30 cellular contexts compared by ENCODE assay signal in the genomic region with DNA sequence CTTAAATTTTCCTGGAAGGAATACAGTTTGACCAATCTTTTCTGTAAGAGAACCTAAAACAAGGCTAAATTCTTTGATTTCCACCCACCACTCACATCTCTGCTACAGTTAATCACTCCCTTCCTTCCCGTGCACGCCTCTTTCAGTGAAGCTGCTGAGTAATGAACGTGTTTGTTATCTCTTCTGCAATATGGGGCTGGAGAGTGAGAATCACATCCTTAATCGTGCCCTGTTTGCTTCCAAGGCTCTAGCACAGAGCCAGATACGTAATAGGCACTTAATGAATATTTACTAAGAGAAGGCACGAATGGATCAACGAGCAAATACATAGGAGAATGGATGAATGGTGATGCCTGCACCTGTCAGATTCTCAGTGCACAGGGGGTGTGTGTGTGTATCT. TPM values are rescaled to one million over a fixed set of nuclear protein-coding genes. Genes with fewer than 3 reads are reported as not detected.
DNase-seq lines count a peak whose midpoint lies in the region; ATAC-seq and TF ChIP-seq lines count a peak whose summit lies in the region.
"Had no signal": no experiment of that assay in that cellular context is flagged by ENCODE, and none has a peak within 500 bp of the region (broad histone marks: within the 10 kb centered on the region; RNA-seq: fewer than 3 reads in every experiment).

No MANE protein-coding gene starts in this region.

- no peaks in the 10 kb centered on the region for H3K9me3 Mint-ChIP-seq in brain
- H3K9me3 Mint-ChIP-seq: activated CD4-positive, alpha-beta T cell treated with anti-CD3 and anti-CD28 coated beads, Interleukin-2, amount 10 ng/mL, durations not matched to agents 7 days and 5 days; activated naive CD4-positive, alpha-beta T cell treated with anti-CD3 and anti-CD28 coated beads, Interleukin-2, amount 50 U/mL, for 72 hours; CD14-positive monocyte; memory B cell; neural crest cell; T-helper 2 cell treated with Interferon-gamma antibody and Interleukin-4, amounts not matched to agents 5 μg/mL and 100 μg/mL, for 36 hours had no signal

- H3K36me3 Mint-ChIP-seq in brain, result no peaks in the 10 kb centered on the region
- H3K36me3 Mint-ChIP-seq: activated naive CD4-positive, alpha-beta T cell treated with anti-CD3 and anti-CD28 coated beads, Interleukin-2, amount 50 U/mL, for 72 hours; CD14-positive monocyte; memory B cell had no signal

- peak overlapping the region in 4 of 5 experiments; percentile 2 to 94 (median 39) for H3K27ac Mint-ChIP-seq in brain
- H3K27ac Mint-ChIP-seq: activated CD4-positive, alpha-beta T cell treated with anti-CD3 and anti-CD28 coated beads, Interleukin-2, amount 10 ng/mL, durations not matched to agents 7 days and 5 days; activated naive CD4-positive, alpha-beta T cell treated with anti-CD3 and anti-CD28 coated beads, Interleukin-2, amount 50 U/mL, for 72 hours; CD14-positive monocyte; memory B cell; T-helper 2 cell treated with Interferon-gamma antibody and Interleukin-4, amounts not matched to agents 5 μg/mL and 100 μg/mL, for 36 hours had no signal

- H3K4me3 ChIP-seq in testis (no peak overlapping the region), heart right ventricle (no peak overlapping the region)
- H3K4me3 ChIP-seq: colonic mucosa, right atrium auricular region, smooth muscle cell, thoracic aorta had no signal

- H3K4me1 Mint-ChIP-seq in brain, result peaks cover 25% of the 10 kb centered on the region
- H3K4me1 Mint-ChIP-seq: activated CD4-positive, alpha-beta T cell treated with anti-CD3 and anti-CD28 coated beads, Interleukin-2, amount 10 ng/mL, durations not matched to agents 7 days and 5 days; CD14-positive monocyte; memory B cell; neural crest cell had no signal

- H3K27me3 ChIP-seq in testis, result no peaks in the 10 kb centered on the region
- peaks cover 0 to 45% (median 25%) of the 10 kb centered on the region in 7 donors for H3K27me3 ChIP-seq in heart right ventricle
- H3K27me3 ChIP-seq: right atrium auricular region had no signal

- no peak for TF ChIP-seq POLR2A in testis (IDR thresholded peaks at IDR 0.05)

- H3K36me3 ChIP-seq in testis (ENCODE audit: low read depth, missing control alignments) (no peaks in the 10 kb centered on the region), heart right ventricle (no peaks in the 10 kb centered on the region)
- H3K36me3 ChIP-seq: colonic mucosa, right atrium auricular region, thoracic aorta had no signal

- ATAC-seq in HG03457 (IDR thresholded peaks at IDR 0.05; ENCODE audit: unreplicated experiment) (no peak), heart right ventricle (no peak)
- ATAC-seq: activated naive CD4-positive, alpha-beta T cell treated with anti-CD3 and anti-CD28 coated beads, Interleukin-2, amount 50 U/mL, for 72 hours had no signal

- H3K27ac ChIP-seq in testis (no peak overlapping the region), heart right ventricle (no peak overlapping the region)
- H3K27ac ChIP-seq: colonic mucosa, epithelial cell of prostate, right atrium auricular region, thoracic aorta had no signal

- H3K4me1 ChIP-seq in testis (peaks cover 16% of the 10 kb centered on the region), heart right ventricle (peaks cover 0 to 11% (median 7%) of the 10 kb centered on the region in 9 donors)
- H3K4me1 ChIP-seq: colonic mucosa had no signal

- no peaks in the 10 kb centered on the region for H3K9me3 ChIP-seq in testis
- no peaks in the 10 kb centered on the region for H3K9me3 ChIP-seq in heart right ventricle
- H3K9me3 ChIP-seq: colonic mucosa, right atrium auricular region, thoracic aorta had no signal

- peak; percentile 12 for DNase-seq in NCI-H2029 (lab: John Stamatoyannopoulos, UW)
- DNase-seq in NCI-H2029 treated with DMSO at 0.1 percent for 48 hours (lab: John Stamatoyannopoulos, UW), result no peak
- peak; percentile 34 for DNase-seq in NCI-H748 treated with DMSO at 0.1 percent for 48 hours (lab: John Stamatoyannopoulos, UW)
- DNase-seq in pulmonary artery endothelial cell (ENCODE audit: low read depth, low spot score), result peak; percentile 8
- no peak for DNase-seq in testis
- DNase-seq in heart right ventricle, result no peak
- DNase-seq: activated CD4-positive, alpha-beta T cell treated with anti-CD3 and anti-CD28 coated beads, Interleukin-2, amount 10 ng/mL, durations not matched to agents 7 days and 5 days; activated effector memory CD4-positive, alpha-beta T cell treated with Interleukin-2 at 50 U/mL for 16 hours; activated T-cell treated with anti-CD3 and anti-CD28 coated beads, Interleukin-2, amount 50 U/mL, for 1 hour; colonic mucosa; effector CD8-positive, alpha-beta T cell; KBM-7; NCI-H1105 treated with DMSO at 0.1 percent for 48 hours; NCI-H2171; NCI-H526; SIG-M5; stimulated activated naive CD4-positive, alpha-beta T cell had no signal

- 53 to 64% methylated on average over 7 of the region's 7 CpGs for WGBS in testis, 2 donors
- 29 to 45% methylated on average over 7 of the region's 7 CpGs for WGBS in heart right ventricle, 2 donors

- intact Hi-C loops in testis (cut with DNase I; ENCODE audit: low total_unique reads) (no loop called here), heart right ventricle (cut with DNase I) (no loop called here)

- peak overlapping the region in 2 of 5 experiments; percentile 49 to 57 for H3K4me3 Mint-ChIP-seq in brain
- H3K4me3 Mint-ChIP-seq: activated CD4-positive, alpha-beta T cell treated with anti-CD3 and anti-CD28 coated beads, Interleukin-2, amount 10 ng/mL, durations not matched to agents 7 days and 5 days; memory B cell; neural crest cell; T-helper 2 cell treated with Interferon-gamma antibody and Interleukin-4, amounts not matched to agents 5 μg/mL and 100 μg/mL, for 36 hours had no signal

- TF ChIP-seq CTCF in brain (conservative IDR thresholded peaks at IDR 0.05) (no peak), testis (IDR thresholded peaks at IDR 0.05) (no peak), heart right ventricle (IDR thresholded peaks at IDR 0.05) (no peak)

- H3K27me3 Mint-ChIP-seq in brain, result peaks cover 30% of the 10 kb centered on the region

RNA-seq across cellular contexts. Expression of a gene that starts 22.1 kb away (rescaled TPM):
- polyA plus RNA-seq in brain (ENCODE audit: insufficient read depth, low read depth, low replicate concordance), result 3.3 TPM
- total RNA-seq in pulmonary artery endothelial cell, result not detected in 2 replicates
- total RNA-seq in testis, result 1 to 10 TPM; 1.1 to 1.3 TPM
- polyA plus RNA-seq in testis (ENCODE audit: insufficient read depth, low read depth, low replicate concordance), result 0.66 TPM
- total RNA-seq in heart right ventricle, result 10 to 100 TPM in 1 of 10 donors, 1 to 10 TPM in 9; 1.0 to 16.3 (median 2.3) TPM
- polyA plus RNA-seq in heart right ventricle, result 1 to 10 TPM; 1.5 to 2.5 TPM
- total RNA-seq: activated CD4-positive, alpha-beta T cell treated with anti-CD3 and anti-CD28 coated beads, Interleukin-2, amount 10 ng/mL, durations not matched to agents 7 days and 5 days; activated naive CD4-positive, alpha-beta T cell treated with anti-CD3 and anti-CD28 coated beads, Interleukin-2, amount 50 U/mL, for 72 hours; bronchial epithelial cell; MCF 10A had no signal
- polyA plus RNA-seq: CD14-positive monocyte had no signal

RNA-seq across cellular contexts. Expression of a gene that starts 22.3 kb away (rescaled TPM):
- polyA plus RNA-seq in brain (ENCODE audit: insufficient read depth, low read depth, low replicate concordance) (31.0 TPM), testis (ENCODE audit: insufficient read depth, low read depth, low replicate concordance) (28.9 TPM), heart right ventricle (10 to 100 TPM in 1 of 2 donors, 1 to 10 TPM in 1; 7.6 to 36.4 TPM)
- total RNA-seq in pulmonary artery endothelial cell (32.9 and 36.0 TPM in 2 replicates), testis (10 to 100 TPM; 22.4 to 32.0 TPM), heart right ventricle (10 to 100 TPM; 33.7 to 60.3 (median 43.2) TPM)

RNA-seq across cellular contexts. Expression of a gene that starts 44.3 kb away (rescaled TPM):
- 171 TPM for polyA plus RNA-seq in brain (ENCODE audit: insufficient read depth, low read depth, low replicate concordance)
- 10.3 and 10.9 TPM in 2 replicates for total RNA-seq in pulmonary artery endothelial cell
- 1 to 10 TPM; 7.8 to 9.5 TPM for total RNA-seq in testis
- polyA plus RNA-seq in testis (ENCODE audit: insufficient read depth, low read depth, low replicate concordance), result 12.3 TPM
- total RNA-seq in heart right ventricle, result 10 to 100 TPM in 4 of 10 donors, 1 to 10 TPM in 6; 4.0 to 12.9 (median 8.5) TPM
- polyA plus RNA-seq in heart right ventricle, result 10 to 100 TPM in 1 of 2 donors, 1 to 10 TPM in 1; 4.7 to 10.6 TPM
- polyA plus RNA-seq: CD14-positive monocyte had no signal

RNA-seq across cellular contexts. Expression of a gene that starts 58.6 kb away (rescaled TPM):
- polyA plus RNA-seq in brain (ENCODE audit: insufficient read depth, low read depth, low replicate concordance) (2.9 TPM), testis (ENCODE audit: insufficient read depth, low read depth, low replicate concordance) (2.5 TPM), heart right ventricle (10 to 100 TPM in 1 of 2 donors, 1 to 10 TPM in 1; 5.1 to 10.3 TPM)
- total RNA-seq in pulmonary artery endothelial cell (0.67 and 2.0 TPM in 2 replicates), testis (1 to 10 TPM in 1 of 2 donors, under 1 TPM in 1; 0.81 to 2.0 TPM), heart right ventricle (1 to 10 TPM in 9 of 10 donors, under 1 TPM in 1; 0.93 to 4.3 (median 2.3) TPM)
- total RNA-seq: activated CD4-positive, alpha-beta T cell treated with anti-CD3 and anti-CD28 coated beads, Interleukin-2, amount 10 ng/mL, durations not matched to agents 7 days and 5 days; activated naive CD4-positive, alpha-beta T cell treated with anti-CD3 and anti-CD28 coated beads, Interleukin-2, amount 50 U/mL, for 72 hours; MCF 10A; neural crest cell had no signal

Comparison
In these comparisons a context has a peak if more than half of its experiments do, and no peak if none do; other contexts are left out.
1. DNase-seq: peak in NCI-H2029 (single experiment), NCI-H748 treated with DMSO at 0.1 percent for 48 hours (single experiment) and pulmonary artery endothelial cell (single experiment); none in NCI-H2029 treated with DMSO at 0.1 percent for 48 hours (single experiment), testis (single experiment) and heart right ventricle (0 of 2).